In the genomic region with DNA sequence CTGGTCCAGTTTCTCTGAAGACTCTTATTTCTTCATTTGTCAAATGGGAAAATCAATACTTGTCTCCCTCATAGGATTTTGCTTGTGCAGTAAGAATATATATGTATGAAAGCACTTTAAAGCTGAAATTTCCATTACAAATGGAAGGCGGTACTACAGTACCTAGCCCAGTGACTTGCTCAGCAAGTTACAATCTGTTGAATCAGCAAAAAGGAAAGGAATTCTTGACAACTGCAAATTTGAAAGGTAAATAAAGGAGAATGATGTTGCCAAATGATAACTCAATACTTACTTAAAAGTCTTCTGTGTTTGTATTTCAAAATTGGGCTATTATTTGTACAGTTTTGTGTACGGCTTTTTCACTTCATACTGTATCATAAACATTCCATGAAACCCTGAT, we compare ENCODE assay signal across 31 cellular contexts.
"Had no signal": no experiment of that assay in that cellular context is flagged by ENCODE, and none has a peak within 500 bp of the region (broad histone marks: within the 10 kb centered on the region; RNA-seq: fewer than 3 reads in every experiment).

No MANE protein-coding gene starts in this region.

- DNase-seq: activated CD4-positive, alpha-beta memory T cell treated with anti-CD3 and anti-CD28 coated beads, Interleukin-2, amount 10 ng/mL, durations not matched to agents 7 days and 5 days; activated CD4-positive, alpha-beta T cell treated with anti-CD3 and anti-CD28 coated beads, Interleukin-2, amount 10 ng/mL, durations not matched to agents 24 days and 14 days; activated CD8-positive, alpha-beta memory T cell treated with anti-CD3 and anti-CD28 coated beads, Interleukin-2, amount 50 U/mL, for 48 hours; activated gamma-delta T cell; activated naive CD4-positive, alpha-beta T cell treated with anti-CD3 and anti-CD28 coated beads, Interleukin-2, amount 10 ng/mL, durations not matched to agents 7 days and 5 days; activated naive CD8-positive, alpha-beta T cell treated with anti-CD3 and anti-CD28 coated beads, Interleukin-2, amount 10 ng/mL, durations not matched to agents 7 days and 5 days; activated T-cell treated with anti-CD3 and anti-CD28 coated beads, Interleukin-2, amount 50 U/mL, for 24 hours; amniotic stem cell; dermis blood vessel endothelial cell; effector CD4-positive, alpha-beta T cell; foreskin fibroblast; heart left ventricle; kidney glomerular epithelial cell; left lung; lower lobe of right lung; mucosa of descending colon; nephron progenitor cell; retina; sigmoid colon; small intestine; stimulated activated CD4-positive, alpha-beta T cell treated with anti-CD3 and anti-CD28 coated beads, Interleukin-4, amount 100 ng/mL, for 24 hours; SW 1271; T-helper 17 cell; T1000; upper lobe of left lung; WERI-Rb-1 had no signal

- H3K27me3 ChIP-seq: heart left ventricle, left lung, neutrophil, sigmoid colon, upper lobe of left lung had no signal

- H3K4me3 ChIP-seq: heart left ventricle, left lung, lower lobe of right lung, mucosa of descending colon, prostate gland, sigmoid colon, thoracic aorta, upper lobe of left lung had no signal

- H3K4me1 ChIP-seq: left lung, lower lobe of right lung, prostate gland, sigmoid colon, upper lobe of left lung had no signal

- H3K9me3 ChIP-seq: heart left ventricle, left lung, lower lobe of right lung, mucosa of descending colon, neutrophil, prostate gland, sigmoid colon, thoracic aorta, upper lobe of left lung had no signal

- H3K27ac ChIP-seq: left lung, lower lobe of right lung, neutrophil, prostate gland, sigmoid colon, thoracic aorta, upper lobe of left lung, WERI-Rb-1 had no signal

- ATAC-seq: activated CD4-positive, CD25-positive, alpha-beta regulatory T cell treated with anti-CD3 and anti-CD28 coated beads, Interleukin-2, amount 50 U/mL, for 24 hours; heart left ventricle; stimulated activated effector memory CD8-positive, alpha-beta T cell treated with anti-CD3 and anti-CD28 coated beads, Interleukin-12 subunit alpha, Interleukin-12 subunit beta, amount 100 ng/mL, for 72 hours; T-helper 17 cell had no signal
